In genomic region chr11:78291754-78292108, GRCh38 we compare ENCODE assay signal across 21 cellular contexts.
A peak's percentile ranks its signal among the peaks of the same experiment; 100 is the strongest.
DNase-seq lines count a peak whose midpoint lies in the region; ATAC-seq lines count a peak whose summit lies in the region.
"Had no signal": no experiment of that assay in that cellular context is flagged by ENCODE, and none has a peak within 500 bp of the region (broad histone marks: within the 10 kb centered on the region; RNA-seq: fewer than 3 reads in every experiment).

No MANE protein-coding gene starts in this region.

- H3K4me1 Mint-ChIP-seq in activated T-cell treated with anti-CD3 and anti-CD28 coated beads, Interleukin-2, amount 50 U/mL, for 24 hours (ENCODE audit: low read depth), result peaks cover 29% of the 10 kb centered on the region
- peaks cover 39% of the 10 kb centered on the region for H3K4me1 Mint-ChIP-seq in activated naive CD8-positive, alpha-beta T cell treated with anti-CD3 and anti-CD28 coated beads, Interleukin-2, amount 10 ng/mL, durations not matched to agents 7 days and 5 days
- peaks cover 29% of the 10 kb centered on the region for H3K4me1 Mint-ChIP-seq in stimulated activated naive CD8-positive, alpha-beta T cell treated with anti-CD3 and anti-CD28 coated beads, Interleukin-15, Interleukin-2, amounts not matched to agents 100 ng/mL and 50 ng/mL, for 24 hours (ENCODE audit: low read depth)

- H3K4me3 Mint-ChIP-seq in activated T-cell treated with anti-CD3 and anti-CD28 coated beads, Interleukin-2, amount 50 U/mL, for 24 hours, result no peak overlapping the region
- peak overlapping the region; percentile 65 for H3K4me3 Mint-ChIP-seq in activated naive CD8-positive, alpha-beta T cell treated with anti-CD3 and anti-CD28 coated beads, Interleukin-2, amount 10 ng/mL, durations not matched to agents 7 days and 5 days
- no peak overlapping the region for H3K4me3 Mint-ChIP-seq in stimulated activated naive CD8-positive, alpha-beta T cell treated with anti-CD3 and anti-CD28 coated beads, Interleukin-15, Interleukin-2, amounts not matched to agents 100 ng/mL and 50 ng/mL, for 24 hours

- peak overlapping the region; percentile 100 for H3K27ac ChIP-seq in KOPT-K1 (ENCODE audit: low read depth, low read length, poor library complexity, severe bottlenecking)
- H3K27ac ChIP-seq: C4-2B, epithelial cell of prostate, foreskin keratinocyte, pancreas, sigmoid colon, vagina, WERI-Rb-1 had no signal

- no peaks in the 10 kb centered on the region for H3K27me3 Mint-ChIP-seq in activated T-cell treated with anti-CD3 and anti-CD28 coated beads, Interleukin-2, amount 50 U/mL, for 24 hours
- no peaks in the 10 kb centered on the region for H3K27me3 Mint-ChIP-seq in activated naive CD8-positive, alpha-beta T cell treated with anti-CD3 and anti-CD28 coated beads, Interleukin-2, amount 10 ng/mL, durations not matched to agents 7 days and 5 days
- no peaks in the 10 kb centered on the region for H3K27me3 Mint-ChIP-seq in stimulated activated naive CD8-positive, alpha-beta T cell treated with anti-CD3 and anti-CD28 coated beads, Interleukin-15, Interleukin-2, amounts not matched to agents 100 ng/mL and 50 ng/mL, for 24 hours

- H3K9me3 ChIP-seq in KOPT-K1 (ENCODE audit: insufficient read depth, low read length, poor library complexity, severe bottlenecking), result no peaks in the 10 kb centered on the region
- H3K9me3 ChIP-seq: pancreas, vagina had no signal

- H3K27ac Mint-ChIP-seq in activated T-cell treated with anti-CD3 and anti-CD28 coated beads, Interleukin-2, amount 50 U/mL, for 24 hours, result peak overlapping the region; percentile 84
- H3K27ac Mint-ChIP-seq in activated naive CD8-positive, alpha-beta T cell treated with anti-CD3 and anti-CD28 coated beads, Interleukin-2, amount 10 ng/mL, durations not matched to agents 7 days and 5 days, result peak overlapping the region; percentile 85
- peak overlapping the region; percentile 34 for H3K27ac Mint-ChIP-seq in stimulated activated naive CD8-positive, alpha-beta T cell treated with anti-CD3 and anti-CD28 coated beads, Interleukin-15, Interleukin-2, amounts not matched to agents 100 ng/mL and 50 ng/mL, for 24 hours

- ATAC-seq in activated naive CD8-positive, alpha-beta T cell treated with anti-CD3 and anti-CD28 coated beads, Interleukin-2, amount 10 ng/mL, durations not matched to agents 7 days and 5 days (ENCODE audit: low read depth), result peak; percentile 72
- ATAC-seq in HG03039 (IDR thresholded peaks at IDR 0.05; ENCODE audit: unreplicated experiment) (no peak), GM18909 (IDR thresholded peaks at IDR 0.05; ENCODE audit: poor library complexity, unreplicated experiment) (no peak)
- ATAC-seq: foreskin keratinocyte had no signal

- H3K9me3 Mint-ChIP-seq in activated T-cell treated with anti-CD3 and anti-CD28 coated beads, Interleukin-2, amount 50 U/mL, for 24 hours, result peaks cover 4% of the 10 kb centered on the region
- H3K9me3 Mint-ChIP-seq in activated naive CD8-positive, alpha-beta T cell treated with anti-CD3 and anti-CD28 coated beads, Interleukin-2, amount 10 ng/mL, durations not matched to agents 7 days and 5 days, result peaks cover 16% of the 10 kb centered on the region
- H3K9me3 Mint-ChIP-seq in stimulated activated naive CD8-positive, alpha-beta T cell treated with anti-CD3 and anti-CD28 coated beads, Interleukin-15, Interleukin-2, amounts not matched to agents 100 ng/mL and 50 ng/mL, for 24 hours, result peaks cover 17% of the 10 kb centered on the region

- no peak for DNase-seq in activated T-cell treated with anti-CD3 and anti-CD28 coated beads, Interleukin-2, amount 50 U/mL, for 24 hours
- no peak for DNase-seq in activated T-cell treated with anti-CD3 and anti-CD28 coated beads, Interleukin-2, amount 50 U/mL, for 48 hours
- no peak for DNase-seq in activated naive CD8-positive, alpha-beta T cell treated with anti-CD3 and anti-CD28 coated beads, Interleukin-2, amount 10 ng/mL, durations not matched to agents 7 days and 5 days
- DNase-seq in NCI-H1694 treated with DMSO at 0.1 percent for 48 hours (lab: John Stamatoyannopoulos, UW), result no peak
- DNase-seq: foreskin keratinocyte, hippocampal formation, islet precursor cell, mammary epithelial cell, NCI-H774, pancreas, SHP77, sigmoid colon, WERI-Rb-1 had no signal

- H3K36me3 Mint-ChIP-seq in activated T-cell treated with anti-CD3 and anti-CD28 coated beads, Interleukin-2, amount 50 U/mL, for 24 hours (ENCODE audit: low read depth), result peaks cover 4% of the 10 kb centered on the region
- peaks cover 38% of the 10 kb centered on the region for H3K36me3 Mint-ChIP-seq in activated naive CD8-positive, alpha-beta T cell treated with anti-CD3 and anti-CD28 coated beads, Interleukin-2, amount 10 ng/mL, durations not matched to agents 7 days and 5 days
- no peaks in the 10 kb centered on the region for H3K36me3 Mint-ChIP-seq in stimulated activated naive CD8-positive, alpha-beta T cell treated with anti-CD3 and anti-CD28 coated beads, Interleukin-15, Interleukin-2, amounts not matched to agents 100 ng/mL and 50 ng/mL, for 24 hours (ENCODE audit: low read depth)

- H3K36me3 ChIP-seq in KOPT-K1 (ENCODE audit: insufficient read depth, low read length), result no peaks in the 10 kb centered on the region
- H3K36me3 ChIP-seq: HAP-1, pancreas, sigmoid colon, vagina, WERI-Rb-1 had no signal

- POLR2A ChIA-PET in activated naive CD8-positive, alpha-beta T cell treated with anti-CD3 and anti-CD28 coated beads, Interleukin-2, amount 10 ng/mL, durations not matched to agents 7 days and 5 days (lab: Charles Lee), result interaction anchor here (0.6 to 1.7 kb wide), 7 partner anchors 20 to 173 kb away, joined by 3 to 11 read pairs (median 5); partner anchors contain the start of genes GAB2, KCTD21 and USP35

Comparison
In these comparisons a context has a peak if more than half of its experiments do, and no peak if none do; other contexts are left out.
1. H3K27ac Mint-ChIP-seq: peak in every context shown above with its lines; median percentile 85 in activated naive CD8-positive, alpha-beta T cell treated with anti-CD3 and anti-CD28 coated beads, Interleukin-2, amount 10 ng/mL, durations not matched to agents 7 days and 5 days; 84 in activated T-cell treated with anti-CD3 and anti-CD28 coated beads, Interleukin-2, amount 50 U/mL, for 24 hours; 34 in stimulated activated naive CD8-positive, alpha-beta T cell treated with anti-CD3 and anti-CD28 coated beads, Interleukin-15, Interleukin-2, amounts not matched to agents 100 ng/mL and 50 ng/mL, for 24 hours.